8 cellular contexts compared by ENCODE assay signal in genomic region chr2:198296665-198297308, GRCh38.
DNase-seq lines count a peak whose midpoint lies in the region; ATAC-seq and TF ChIP-seq lines count a peak whose summit lies in the region.

No MANE protein-coding gene starts in this region.

- H3K27ac ChIP-seq in osteoblast (ENCODE audit: low read depth, low read length) = no peak overlapping the region
- no peak overlapping the region for H3K27ac ChIP-seq in upper lobe of right lung

- H3K36me3 ChIP-seq in osteoblast (ENCODE audit: insufficient read depth, low read length) (no peaks in the 10 kb centered on the region), upper lobe of right lung (no peaks in the 10 kb centered on the region)

- peak; percentile 74 for TF ChIP-seq RAD21 in Ishikawa (IDR thresholded peaks at IDR 0.05; ENCODE audit: low read depth)

- no peaks in the 10 kb centered on the region for H3K9me3 Mint-ChIP-seq in activated T-helper 17 cell treated with anti-CD3 and anti-CD28 coated beads, Interleukin-2, amount 50 U/mL, for 72 hours

- no peak overlapping the region for H2AFZ ChIP-seq in osteoblast (ENCODE audit: low read length)

- no peaks in the 10 kb centered on the region for H3K79me2 ChIP-seq in osteoblast (ENCODE audit: insufficient read depth, low read length)

- H3K9me3 ChIP-seq in osteoblast (ENCODE audit: low read depth, low read length) = no peaks in the 10 kb centered on the region
- no peaks in the 10 kb centered on the region for H3K9me3 ChIP-seq in upper lobe of right lung

- no peaks in the 10 kb centered on the region for H3K27me3 Mint-ChIP-seq in activated T-helper 17 cell treated with anti-CD3 and anti-CD28 coated beads, Interleukin-2, amount 50 U/mL, for 72 hours

- H3K4me1 Mint-ChIP-seq in activated T-helper 17 cell treated with anti-CD3 and anti-CD28 coated beads, Interleukin-2, amount 50 U/mL, for 72 hours = no peaks in the 10 kb centered on the region

- no peak overlapping the region for H3K4me3 Mint-ChIP-seq in activated T-helper 17 cell treated with anti-CD3 and anti-CD28 coated beads, Interleukin-2, amount 50 U/mL, for 72 hours

- H3K27me3 ChIP-seq in osteoblast (ENCODE audit: insufficient read depth, low read length) (no peaks in the 10 kb centered on the region), upper lobe of right lung (no peaks in the 10 kb centered on the region)

- H3K4me3 ChIP-seq in osteoblast (ENCODE audit: insufficient read depth, low read length) (no peak overlapping the region), upper lobe of right lung (no peak overlapping the region)

- TF ChIP-seq EP300 in Ishikawa (IDR thresholded peaks at IDR 0.05; ENCODE audit: borderline replicate concordance) = no peak

- DNase-seq in Daoy (ENCODE audit: low read depth) (peak; percentile 62), RPMI8226 (peak; percentile 69), foreskin melanocyte (peak; percentile 37), osteoblast (ENCODE audit: insufficient read length, low spot score, missing footprints) (peak; percentile 85), upper lobe of right lung (no peak)

- no peaks in the 10 kb centered on the region for H4K20me1 ChIP-seq in osteoblast (ENCODE audit: insufficient read depth, low read length)

- H3K27ac Mint-ChIP-seq in activated T-helper 17 cell treated with anti-CD3 and anti-CD28 coated beads, Interleukin-2, amount 50 U/mL, for 72 hours = no peak overlapping the region

- peak; percentile 75 for TF ChIP-seq CTCF in osteoblast (IDR thresholded peaks at IDR 0.05; ENCODE audit: extremely low read depth, low read depth, low read length)
- peak; percentile 85 for TF ChIP-seq CTCF in upper lobe of right lung (IDR thresholded peaks at IDR 0.05)

- H3K4me2 ChIP-seq in osteoblast (ENCODE audit: insufficient read depth, low read length) = no peak overlapping the region

- H3K4me1 ChIP-seq in osteoblast (ENCODE audit: insufficient read depth, low read length) (no peaks in the 10 kb centered on the region), upper lobe of right lung (no peaks in the 10 kb centered on the region)

- intact Hi-C loops in upper lobe of right lung (cut with DNase I) = no loop called here

- ATAC-seq in GM21619 (IDR thresholded peaks at IDR 0.05; ENCODE audit: unreplicated experiment) = peak; percentile 92
- peak; percentile 65 for ATAC-seq in activated T-helper 17 cell treated with anti-CD3 and anti-CD28 coated beads, Interleukin-2, amount 50 U/mL, for 72 hours (replicated peaks)
- ATAC-seq in upper lobe of right lung = peak; percentile 82

- no peaks in the 10 kb centered on the region for H3K36me3 Mint-ChIP-seq in activated T-helper 17 cell treated with anti-CD3 and anti-CD28 coated beads, Interleukin-2, amount 50 U/mL, for 72 hours (ENCODE audit: low read depth)

TF ChIP-seq in Ishikawa, 13 proteins besides CTCF, POLR2A, EP300 and RAD21:
- TF ChIP-seq FOXM1 (IDR thresholded peaks at IDR 0.05; ENCODE audit: borderline replicate concordance, low read depth) = no peak
- no peak for TF ChIP-seq CREB1 (IDR thresholded peaks at IDR 0.05; ENCODE audit: low read depth)
- TF ChIP-seq TCF12 (IDR thresholded peaks at IDR 0.05; ENCODE audit: low read depth) = no peak
- no peak for TF ChIP-seq YY1 (IDR thresholded peaks at IDR 0.05; ENCODE audit: low read depth)
- no peak for TF ChIP-seq TEAD4 (IDR thresholded peaks at IDR 0.05)
- no peak for TF ChIP-seq USF1 (IDR thresholded peaks at IDR 0.05)
- no peak for TF ChIP-seq TAF1 (IDR thresholded peaks at IDR 0.05; ENCODE audit: low read depth)
- no peak for TF ChIP-seq CEBPB (IDR thresholded peaks at IDR 0.05)
- TF ChIP-seq ZBTB7A (IDR thresholded peaks at IDR 0.05; ENCODE audit: low read depth) = no peak
- TF ChIP-seq REST (IDR thresholded peaks at IDR 0.05; ENCODE audit: low read depth) = no peak
- TF ChIP-seq, protein P1, sequence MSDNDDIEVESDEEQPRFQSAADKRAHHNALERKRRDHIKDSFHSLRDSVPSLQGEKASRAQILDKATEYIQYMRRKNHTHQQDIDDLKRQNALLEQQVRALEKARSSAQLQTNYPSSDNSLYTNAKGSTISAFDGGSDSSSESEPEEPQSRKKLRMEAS (IDR thresholded peaks at IDR 0.05) = no peak
- no peak for TF ChIP-seq NFIC (IDR thresholded peaks at IDR 0.05)
